Comparison of ENCODE assay signal across 9 cellular contexts in the genomic region with DNA sequence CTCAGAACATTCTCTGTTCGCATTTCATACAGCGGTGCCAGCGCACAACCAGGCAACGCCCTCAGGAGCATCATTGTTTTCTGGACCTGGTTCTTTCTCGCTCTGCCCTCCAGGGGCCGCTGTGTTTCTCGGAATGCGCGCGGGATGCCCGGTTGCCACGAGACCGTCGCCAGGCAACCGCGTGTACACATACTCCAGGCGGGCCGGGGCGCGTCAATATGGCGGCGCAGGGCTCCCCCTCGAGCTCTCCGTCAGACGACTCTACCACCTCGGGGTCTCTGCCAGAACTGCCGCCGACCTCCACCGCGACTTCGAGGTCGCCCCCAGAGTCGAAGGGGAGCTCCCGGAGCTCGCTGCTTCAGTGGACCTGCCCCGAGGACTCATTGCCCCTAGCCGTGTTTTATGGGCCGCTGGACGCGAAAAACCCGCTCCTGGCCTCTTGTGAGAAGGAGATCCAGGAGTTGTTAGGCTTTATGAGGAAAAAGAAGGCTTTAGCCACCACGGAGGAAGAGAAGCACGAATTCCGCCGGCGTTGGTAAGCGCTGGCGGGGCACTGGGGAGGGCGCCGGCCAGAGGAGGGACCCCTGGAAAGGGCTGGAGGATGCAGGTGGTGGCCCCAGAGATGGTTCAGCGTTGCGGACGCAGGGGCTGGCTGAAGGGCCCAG. TPM values are rescaled to one million over a fixed set of nuclear protein-coding genes. Genes with fewer than 3 reads are reported as not detected.
DNase-seq lines count a peak whose midpoint lies in the region; ATAC-seq and FAIRE-seq lines count a peak whose summit lies in the region.
"Had no signal": no experiment of that assay in that cellular context is flagged by ENCODE, and none has a peak within 500 bp of the region (broad histone marks: within the 10 kb centered on the region; RNA-seq: fewer than 3 reads in every experiment).

A gene with protein sequence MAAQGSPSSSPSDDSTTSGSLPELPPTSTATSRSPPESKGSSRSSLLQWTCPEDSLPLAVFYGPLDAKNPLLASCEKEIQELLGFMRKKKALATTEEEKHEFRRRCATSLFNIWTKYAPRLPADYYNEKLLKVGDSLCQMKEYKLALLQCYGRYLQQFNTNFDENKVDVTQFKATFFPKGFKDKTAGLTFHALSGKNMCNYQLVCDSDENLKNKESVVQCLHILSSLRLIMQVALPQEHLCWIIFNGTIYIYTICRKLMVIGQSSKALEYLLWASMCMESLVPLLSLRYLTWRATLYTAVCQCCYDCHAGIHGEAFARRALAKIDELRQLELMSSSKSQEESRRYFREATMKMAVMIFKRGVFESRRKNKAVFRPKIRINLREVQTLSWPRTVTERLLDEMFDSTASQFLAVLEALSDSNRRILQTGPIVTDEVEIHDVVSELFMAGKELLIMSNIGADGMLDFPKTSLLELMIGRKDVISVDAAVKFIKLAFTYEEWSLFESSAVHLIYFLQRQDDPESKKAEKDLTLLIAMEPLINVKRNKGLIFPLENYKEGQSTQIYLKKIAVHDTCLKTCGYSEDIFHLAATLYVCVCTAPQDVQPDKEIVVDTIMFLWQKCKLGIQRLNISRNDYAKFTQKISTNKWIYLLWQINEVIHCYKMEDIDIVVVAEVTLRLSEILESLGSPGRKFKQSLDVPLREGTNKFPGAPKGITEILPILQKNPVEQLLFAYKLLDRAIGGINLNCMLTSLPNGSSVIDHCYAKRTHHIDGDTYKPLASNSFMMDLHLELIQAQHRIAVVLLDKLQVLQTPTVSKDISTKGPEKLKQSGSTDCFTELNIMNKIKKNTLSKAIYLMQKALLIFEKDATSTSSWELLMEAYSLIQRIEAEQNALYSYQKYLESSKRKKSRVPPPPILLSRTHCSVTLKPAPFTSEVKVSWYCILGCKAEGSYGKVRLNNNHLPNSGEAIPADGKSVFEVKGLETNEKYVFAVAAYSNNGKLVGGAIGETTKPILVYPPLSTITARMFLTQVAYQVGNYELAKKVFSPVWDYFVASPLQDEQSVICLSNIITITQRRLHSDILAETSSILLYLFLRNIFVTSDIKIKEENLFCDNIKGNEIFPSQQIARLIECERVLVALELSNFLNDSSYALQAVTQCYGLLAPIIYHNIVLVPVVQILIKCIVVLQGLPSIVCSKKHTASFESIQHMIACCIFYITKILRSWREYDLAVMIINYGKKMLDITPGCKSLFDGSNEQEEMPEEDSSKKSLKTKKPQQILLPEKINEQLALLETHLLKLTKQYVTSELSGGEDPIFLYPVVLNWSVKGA (N-terminal part only) (plus strand): TSS at position 186 of the 665 bp plus-strand sequence. CDS start 33 bp downstream, at position 219.

- CTCF ChIA-PET in CD8-positive, alpha-beta memory T cell (lab: Charles Lee), result interaction anchor here (0.7 to 6.8 kb wide), 28 partner anchors 9 to 454 kb away, joined by 3 to 68 read pairs (median 4); a partner anchor contains a TSS

- H3K36me3 ChIP-seq in CD8-positive, alpha-beta memory T cell (ENCODE audit: insufficient read depth, low read length), result no peaks in the 10 kb centered on the region
- H3K36me3 ChIP-seq in mesodermal cell (ENCODE audit: control insufficient read depth, insufficient read depth, low read length), result no peaks in the 10 kb centered on the region

- H3K9me3 Mint-ChIP-seq in CD8-positive, alpha-beta memory T cell, result no peaks in the 10 kb centered on the region

- H3K4me1 Mint-ChIP-seq in CD8-positive, alpha-beta memory T cell, result peaks cover 22 to 39% (median 39%) of the 10 kb centered on the region in 3 donors

- H3K27me3 Mint-ChIP-seq in CD8-positive, alpha-beta memory T cell, result peaks cover 0 to 7% of the 10 kb centered on the region in 2 donors

- peaks cover 20% of the 10 kb centered on the region for H3K4me1 ChIP-seq in CD8-positive, alpha-beta memory T cell (ENCODE audit: insufficient read depth, low read length)
- peaks cover 25% of the 10 kb centered on the region for H3K4me1 ChIP-seq in mesodermal cell (ENCODE audit: control insufficient read depth, insufficient read depth, low read length, poor library complexity, severe bottlenecking)

- FAIRE-seq in endometrium (lab: Jason Lieb, UNC), result peak; percentile 41
- FAIRE-seq: islet of Langerhans had no signal

- H3K4me3 ChIP-seq in CD8-positive, alpha-beta memory T cell (ENCODE audit: low read length), result peak within 1 kb of the TSS; percentile 66
- H3K4me3 ChIP-seq in mesodermal cell (ENCODE audit: extremely low read depth, insufficient read depth, low read length, poor library complexity, severe bottlenecking), result peak within 1 kb of the TSS; percentile 68

- H3K27me3 ChIP-seq in CD8-positive, alpha-beta memory T cell (ENCODE audit: insufficient read depth, low read length, poor library complexity, severe bottlenecking), result no peaks in the 10 kb centered on the region

- peak; percentile 93 for ATAC-seq in GM21360 (IDR thresholded peaks at IDR 0.05; ENCODE audit: unreplicated experiment)

- peak; percentile 92 to 97 (median 93) for DNase-seq in CD8-positive, alpha-beta memory T cell
- DNase-seq in HT1080 (ENCODE audit: low read depth) (peak; percentile 94), NOMO-1 (lab: John Stamatoyannopoulos, UW; ENCODE audit: unreplicated experiment in 2 of 2) (peak; percentile 80 to 84)
- DNase-seq in activated CD8-positive, alpha-beta memory T cell treated with anti-CD3 and anti-CD28 coated beads, Interleukin-2, amount 50 U/mL, for 1 hour (ENCODE audit: extremely low read depth), result peak; percentile 88
- DNase-seq in stimulated activated CD8-positive, alpha-beta memory T cell treated with anti-CD3 and anti-CD28 coated beads, Interleukin-15, amount 100 ng/mL, for 24 hours (ENCODE audit: low read depth), result peak; percentile 89

- H3K27ac Mint-ChIP-seq in CD8-positive, alpha-beta memory T cell, result peak within 1 kb of the TSS; percentile 61 to 99 (median 97)

- H3K4me3 Mint-ChIP-seq in CD8-positive, alpha-beta memory T cell, result peak within 1 kb of the TSS; percentile 82 to 94 (median 92)

- POLR2A ChIA-PET in CD8-positive, alpha-beta memory T cell (lab: Charles Lee), result interaction anchor here (1.6 to 2.0 kb wide), 2 partner anchors 27 to 89 kb away, joined by 7 to 14 read pairs; a partner anchor contains a TSS

- WGBS in mesodermal cell (ENCODE audit: insufficient coverage in 2 of 2), 2 experiments, result 1 to 2% methylated on average over 49 to 50 of the region's 53 CpGs

- H3K27ac ChIP-seq in CD8-positive, alpha-beta memory T cell (ENCODE audit: low read depth, low read length), result peak within 1 kb of the TSS; percentile 79
- peak within 1 kb of the TSS; percentile 96 for H3K27ac ChIP-seq in mesodermal cell (ENCODE audit: low read depth, low read length, severe bottlenecking)

- peaks cover 0 to 3% (median 0%) of the 10 kb centered on the region in 3 donors for H3K36me3 Mint-ChIP-seq in CD8-positive, alpha-beta memory T cell

- no peaks in the 10 kb centered on the region for H3K9me3 ChIP-seq in CD8-positive, alpha-beta memory T cell (ENCODE audit: low read length)
- no peaks in the 10 kb centered on the region for H3K9me3 ChIP-seq in mesodermal cell (ENCODE audit: control insufficient read depth, low read length)

RNA-seq across cellular contexts. Expression of the gene that starts here (rescaled TPM):
- total RNA-seq in CD8-positive, alpha-beta memory T cell, result under 1 TPM; 0.66 to 0.88 TPM
- 0.08 TPM for polyA plus RNA-seq in CD8-positive, alpha-beta memory T cell
- total RNA-seq in HT1080 (2014; rRNA removed; shearing (Covaris generic)), result 0.63 and 5.3 TPM in 2 replicates
- polyA plus RNA-seq in HT1080 (2015; cell fraction: cytosol; rRNA removed), result 2.5 and 2.6 TPM in 2 replicates
- 2.4 and 2.6 TPM in 2 replicates for polyA plus RNA-seq in HT1080 (2015; cell fraction: nucleus; rRNA removed)
- polyA plus RNA-seq in mesodermal cell (2013, experiment 1 of 2), result 0.41 TPM
- polyA plus RNA-seq in mesodermal cell (2013, experiment 2 of 2), result 0.81 TPM

Comparison
In these comparisons a context has a peak if more than half of its experiments do, and no peak if none do; other contexts are left out.
1. Peak in every context shown above with its lines: DNase-seq, ATAC-seq, H3K4me3 ChIP-seq and H3K27ac ChIP-seq.
2. Peak in DNase-seq, H3K4me3 ChIP-seq and H3K27ac ChIP-seq in CD8-positive, alpha-beta memory T cell; RNA of the gene not detected or under 1 TPM.